ENCODE assay signal across 9 cellular contexts in the genomic region with DNA sequence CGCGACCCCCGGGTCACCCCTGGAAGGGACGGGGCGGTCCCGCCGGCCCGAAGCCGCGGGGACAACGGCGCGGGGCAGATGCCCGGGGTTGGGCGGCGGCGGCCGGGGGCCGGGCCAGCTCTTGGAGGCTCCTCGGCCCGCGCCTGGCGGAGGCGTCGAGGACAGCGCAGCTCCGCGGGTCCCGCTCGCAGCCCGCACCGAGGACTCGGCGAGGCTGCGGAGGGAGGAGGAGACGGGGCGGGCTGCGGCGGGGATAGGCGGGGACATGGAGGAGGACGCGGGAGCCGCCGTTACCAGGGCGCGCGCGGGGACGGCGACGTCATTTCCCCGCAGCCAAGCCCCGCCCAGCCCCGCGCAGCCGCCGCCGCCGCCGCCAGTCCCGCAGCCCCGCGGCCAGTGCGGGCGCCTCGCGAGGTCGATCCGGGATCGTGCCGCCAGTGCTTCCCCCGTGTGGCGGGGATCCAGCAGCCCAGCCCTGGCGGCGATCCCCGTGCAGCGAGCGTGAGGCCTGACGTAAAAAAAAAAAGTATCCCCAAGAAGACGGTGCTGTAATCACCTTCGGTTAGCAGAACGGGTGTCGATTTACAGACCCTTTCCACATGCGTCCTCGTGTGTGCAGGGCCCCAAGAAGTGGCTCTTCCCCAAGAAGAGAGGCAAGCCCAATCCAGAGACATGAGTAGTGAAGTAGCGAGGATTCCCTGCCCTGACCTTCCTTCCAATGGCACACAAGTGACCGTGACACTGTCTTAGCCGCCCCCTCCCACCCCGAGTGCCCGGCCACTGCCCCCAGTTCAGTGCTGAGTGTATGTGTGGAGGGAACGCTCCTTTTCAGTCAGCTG. TPM values are rescaled to one million over a fixed set of nuclear protein-coding genes. Genes with fewer than 3 reads are reported as not detected.
DNase-seq lines count a peak whose midpoint lies in the region; ATAC-seq and TF ChIP-seq lines count a peak whose summit lies in the region.
"Had no signal": no experiment of that assay in that cellular context is flagged by ENCODE, and none has a peak within 500 bp of the region (broad histone marks: within the 10 kb centered on the region; RNA-seq: fewer than 3 reads in every experiment).

A gene with protein sequence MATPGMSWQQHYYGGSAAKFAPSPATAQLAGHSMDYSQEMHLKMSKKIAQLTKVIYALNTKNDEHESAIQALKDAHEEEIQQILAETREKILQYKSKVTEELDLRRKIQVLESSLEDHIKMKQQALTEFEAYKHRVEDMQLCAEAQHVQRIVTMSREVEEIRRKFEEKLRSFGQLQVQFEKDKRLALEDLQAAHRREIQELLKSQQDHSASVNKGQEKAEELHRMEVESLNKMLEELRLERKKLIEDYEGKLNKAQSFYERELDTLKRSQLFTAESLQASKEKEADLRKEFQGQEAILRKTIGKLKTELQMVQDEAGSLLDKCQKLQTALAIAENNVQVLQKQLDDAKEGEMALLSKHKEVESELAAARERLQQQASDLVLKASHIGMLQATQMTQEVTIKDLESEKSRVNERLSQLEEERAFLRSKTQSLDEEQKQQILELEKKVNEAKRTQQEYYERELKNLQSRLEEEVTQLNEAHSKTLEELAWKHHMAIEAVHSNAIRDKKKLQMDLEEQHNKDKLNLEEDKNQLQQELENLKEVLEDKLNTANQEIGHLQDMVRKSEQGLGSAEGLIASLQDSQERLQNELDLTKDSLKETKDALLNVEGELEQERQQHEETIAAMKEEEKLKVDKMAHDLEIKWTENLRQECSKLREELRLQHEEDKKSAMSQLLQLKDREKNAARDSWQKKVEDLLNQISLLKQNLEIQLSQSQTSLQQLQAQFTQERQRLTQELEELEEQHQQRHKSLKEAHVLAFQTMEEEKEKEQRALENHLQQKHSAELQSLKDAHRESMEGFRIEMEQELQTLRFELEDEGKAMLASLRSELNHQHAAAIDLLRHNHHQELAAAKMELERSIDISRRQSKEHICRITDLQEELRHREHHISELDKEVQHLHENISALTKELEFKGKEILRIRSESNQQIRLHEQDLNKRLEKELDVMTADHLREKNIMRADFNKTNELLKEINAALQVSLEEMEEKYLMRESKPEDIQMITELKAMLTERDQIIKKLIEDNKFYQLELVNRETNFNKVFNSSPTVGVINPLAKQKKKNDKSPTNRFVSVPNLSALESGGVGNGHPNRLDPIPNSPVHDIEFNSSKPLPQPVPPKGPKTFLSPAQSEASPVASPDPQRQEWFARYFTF (minus strand): TSS at position 216 of the 839 bp plus-strand sequence. CDS start 365 bp downstream, outside the sequence.

- no peaks in the 10 kb centered on the region for H3K27me3 ChIP-seq in CD8-positive, alpha-beta memory T cell (ENCODE audit: insufficient read depth, low read length, poor library complexity, severe bottlenecking)

- peaks cover 5% of the 10 kb centered on the region for H3K9me3 ChIP-seq in CD8-positive, alpha-beta memory T cell (ENCODE audit: low read length)

- no peaks in the 10 kb centered on the region for H3K27me3 Mint-ChIP-seq in CD8-positive, alpha-beta memory T cell
- H3K27me3 Mint-ChIP-seq in natural killer cell (ENCODE audit: low read depth in 2 of 2) = peaks cover 23 to 27% of the 10 kb centered on the region in 2 donors

- DNase-seq in CD8-positive, alpha-beta memory T cell = peak; percentile 68 to 82 (median 78)
- DNase-seq in HT1080 (ENCODE audit: low read depth) = peak; percentile 62
- peak; percentile 34 to 67 for DNase-seq in activated T-helper 1 cell treated with anti-CD3 and anti-CD28 coated beads, Interleukin-2, amount 50 U/mL, for 16 hours (ENCODE audit: low read depth in 1 of 2, low spot score in 1 of 2)
- peak; percentile 61 for DNase-seq in fibroblast of mammary gland (ENCODE audit: low read depth)
- peak; percentile 52 for DNase-seq in natural killer cell
- DNase-seq in stimulated activated naive CD4-positive, alpha-beta T cell treated with Interleukin-2 at 50 U/mL for 16 hours (lab: John Stamatoyannopoulos, UW) = peak; percentile 70

- peak within 1 kb of the TSS; percentile 49 for H3K27ac ChIP-seq in CD8-positive, alpha-beta memory T cell (ENCODE audit: low read depth, low read length)
- H3K27ac ChIP-seq: epithelial cell of prostate had no signal

- H3K36me3 ChIP-seq in CD8-positive, alpha-beta memory T cell (ENCODE audit: insufficient read depth, low read length) = no peaks in the 10 kb centered on the region

- POLR2A ChIA-PET in CD8-positive, alpha-beta memory T cell (lab: Charles Lee) = interaction anchor here (1.0 to 2.3 kb wide), 2 partner anchors 184 to 421 kb away, joined by 5 to 12 read pairs; a partner anchor contains a TSS

- H3K4me1 Mint-ChIP-seq in CD8-positive, alpha-beta memory T cell = peaks cover 27 to 38% (median 32%) of the 10 kb centered on the region in 3 donors
- H3K4me1 Mint-ChIP-seq in natural killer cell = peaks cover 8 to 12% of the 10 kb centered on the region in 2 donors

- CTCF ChIA-PET in CD8-positive, alpha-beta memory T cell (lab: Charles Lee) = interaction anchor here (0.9 to 2.5 kb wide), 9 partner anchors 8 to 567 kb away, joined by 3 to 14 read pairs (median 3); no protein-coding TSS in a partner anchor

- intact Hi-C loops in natural killer cell (cut with micrococcal nuclease) = no loop called here

- H3K27ac Mint-ChIP-seq in CD8-positive, alpha-beta memory T cell = peak within 1 kb of the TSS; percentile 29 to 97 (median 88)
- peak within 1 kb of the TSS; percentile 57 to 76 for H3K27ac Mint-ChIP-seq in natural killer cell

- peak within 1 kb of the TSS; percentile 63 for H3K4me3 ChIP-seq in CD8-positive, alpha-beta memory T cell (ENCODE audit: low read length)
- peak within 1 kb of the TSS; percentile 65 for H3K4me3 ChIP-seq in fibroblast of mammary gland (ENCODE audit: control insufficient read depth, low read depth, low read length)

- peaks cover 14% of the 10 kb centered on the region for H3K4me1 ChIP-seq in CD8-positive, alpha-beta memory T cell (ENCODE audit: insufficient read depth, low read length)

- peaks cover 2 to 8% (median 2%) of the 10 kb centered on the region in 3 donors for H3K36me3 Mint-ChIP-seq in CD8-positive, alpha-beta memory T cell
- H3K36me3 Mint-ChIP-seq in natural killer cell = peaks cover 6% of the 10 kb centered on the region

- no peak for TF ChIP-seq CTCF in fibroblast of mammary gland (conservative IDR thresholded peaks at IDR 0.05; ENCODE audit: control insufficient read depth, insufficient read depth, low read depth, low read length)
- TF ChIP-seq CTCF in natural killer cell (IDR thresholded peaks at IDR 0.05) = no peak

- H3K9me3 Mint-ChIP-seq in CD8-positive, alpha-beta memory T cell = peaks cover 4 to 7% (median 5%) of the 10 kb centered on the region in 5 donors
- H3K9me3 Mint-ChIP-seq in natural killer cell = peaks cover 0 to 3% of the 10 kb centered on the region in 2 donors

- H3K4me3 Mint-ChIP-seq in CD8-positive, alpha-beta memory T cell = peak within 1 kb of the TSS; percentile 89 to 98 (median 92)
- peak within 1 kb of the TSS; percentile 91 for H3K4me3 Mint-ChIP-seq in natural killer cell

- peak; percentile 65 for ATAC-seq in GM21381 (IDR thresholded peaks at IDR 0.05; ENCODE audit: unreplicated experiment)
- ATAC-seq in natural killer cell = peak; percentile 76 to 78 (median 77)

TF ChIP-seq in PFSK-1, 5 proteins besides CTCF, POLR2A, EP300 and RAD21:
- TF ChIP-seq TAF1 (IDR thresholded peaks at IDR 0.05; ENCODE audit: borderline replicate concordance, insufficient read depth, low read length) (no peak), SIN3A (IDR thresholded peaks at IDR 0.05; ENCODE audit: borderline replicate concordance, insufficient read depth, low read length) (no peak), FOXP2 (optimal IDR thresholded peaks at IDR 0.05; ENCODE audit: borderline replicate concordance, extremely low read depth, extremely low read length, insufficient read depth) (peak; percentile 21), POLR2AphosphoS5 (IDR thresholded peaks at IDR 0.05; ENCODE audit: low read depth, low read length) (no peak)
- TF ChIP-seq, protein P1, sequence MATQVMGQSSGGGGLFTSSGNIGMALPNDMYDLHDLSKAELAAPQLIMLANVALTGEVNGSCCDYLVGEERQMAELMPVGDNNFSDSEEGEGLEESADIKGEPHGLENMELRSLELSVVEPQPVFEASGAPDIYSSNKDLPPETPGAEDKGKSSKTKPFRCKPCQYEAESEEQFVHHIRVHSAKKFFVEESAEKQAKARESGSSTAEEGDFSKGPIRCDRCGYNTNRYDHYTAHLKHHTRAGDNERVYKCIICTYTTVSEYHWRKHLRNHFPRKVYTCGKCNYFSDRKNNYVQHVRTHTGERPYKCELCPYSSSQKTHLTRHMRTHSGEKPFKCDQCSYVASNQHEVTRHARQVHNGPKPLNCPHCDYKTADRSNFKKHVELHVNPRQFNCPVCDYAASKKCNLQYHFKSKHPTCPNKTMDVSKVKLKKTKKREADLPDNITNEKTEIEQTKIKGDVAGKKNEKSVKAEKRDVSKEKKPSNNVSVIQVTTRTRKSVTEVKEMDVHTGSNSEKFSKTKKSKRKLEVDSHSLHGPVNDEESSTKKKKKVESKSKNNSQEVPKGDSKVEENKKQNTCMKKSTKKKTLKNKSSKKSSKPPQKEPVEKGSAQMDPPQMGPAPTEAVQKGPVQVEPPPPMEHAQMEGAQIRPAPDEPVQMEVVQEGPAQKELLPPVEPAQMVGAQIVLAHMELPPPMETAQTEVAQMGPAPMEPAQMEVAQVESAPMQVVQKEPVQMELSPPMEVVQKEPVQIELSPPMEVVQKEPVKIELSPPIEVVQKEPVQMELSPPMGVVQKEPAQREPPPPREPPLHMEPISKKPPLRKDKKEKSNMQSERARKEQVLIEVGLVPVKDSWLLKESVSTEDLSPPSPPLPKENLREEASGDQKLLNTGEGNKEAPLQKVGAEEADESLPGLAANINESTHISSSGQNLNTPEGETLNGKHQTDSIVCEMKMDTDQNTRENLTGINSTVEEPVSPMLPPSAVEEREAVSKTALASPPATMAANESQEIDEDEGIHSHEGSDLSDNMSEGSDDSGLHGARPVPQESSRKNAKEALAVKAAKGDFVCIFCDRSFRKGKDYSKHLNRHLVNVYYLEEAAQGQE (IDR thresholded peaks at IDR 0.05; ENCODE audit: insufficient read depth in 1 of 2, low read depth in 2 of 2, low read length in 2 of 2) = no peak

RNA-seq across cellular contexts. Expression of the gene that starts here (rescaled TPM):
- 1 to 10 TPM; 2.0 to 2.2 TPM for total RNA-seq in CD8-positive, alpha-beta memory T cell
- polyA plus RNA-seq in CD8-positive, alpha-beta memory T cell = 0.85 TPM
- total RNA-seq in HT1080 (2014; rRNA removed; shearing (Covaris generic)) = 0.03 and 0.31 TPM in 2 replicates
- polyA plus RNA-seq in HT1080 (2015; cell fraction: cytosol; rRNA removed) = 0.53 and 0.69 TPM in 2 replicates
- 0.70 and 0.76 TPM in 2 replicates for polyA plus RNA-seq in HT1080 (2015; cell fraction: nucleus; rRNA removed)
- polyA plus RNA-seq in PFSK-1 (2012; ENCODE audit: insufficient read length, low read depth) = 0.11 TPM
- total RNA-seq in natural killer cell = under 1 TPM; 0.09 to 0.40 (median 0.20) TPM

Comparison
In these comparisons a context has a peak if more than half of its experiments do, and no peak if none do; other contexts are left out.
1. Peak in every context shown above with its lines: DNase-seq, ATAC-seq, H3K4me3 ChIP-seq and H3K27ac ChIP-seq.
2. Peak in DNase-seq in HT1080; RNA of the gene not detected or under 1 TPM.
3. Peak in DNase-seq and ATAC-seq in natural killer cell; RNA of the gene not detected or under 1 TPM.